In the genomic region with DNA sequence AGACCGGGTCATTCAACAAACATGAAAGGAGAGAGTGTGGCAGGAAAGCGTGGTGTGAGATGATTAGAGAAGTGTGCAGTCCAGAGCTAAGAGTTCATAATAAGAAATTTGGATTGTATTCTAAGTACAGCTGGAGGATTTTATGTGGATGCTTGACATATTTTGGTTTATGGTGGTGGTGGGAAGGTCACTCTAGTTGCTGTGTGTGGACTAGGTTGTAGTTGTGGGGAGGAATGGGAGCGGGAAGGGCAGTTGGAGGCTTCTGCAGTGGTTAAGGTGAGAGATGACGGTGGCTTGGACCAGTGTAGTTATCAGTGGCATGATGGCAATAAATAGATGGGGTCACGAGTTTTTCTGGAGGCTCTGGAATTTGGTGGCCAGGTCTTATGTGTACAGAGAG, we compare ENCODE assay signal across 32 cellular contexts. TPM values are rescaled to one million over a fixed set of nuclear protein-coding genes. Genes with fewer than 3 reads are reported as not detected.
"Had no signal": no experiment of that assay in that cellular context is flagged by ENCODE, and none has a peak within 500 bp of the region (broad histone marks: within the 10 kb centered on the region; RNA-seq: fewer than 3 reads in every experiment).

No MANE protein-coding gene starts in this region.

- ATAC-seq: activated CD8-positive, alpha-beta T cell treated with anti-CD3 and anti-CD28 coated beads for 36 hours; activated T-cell treated with anti-CD3 and anti-CD28 coated beads, Interleukin-2, amount 50 U/mL, for 72 hours; body of pancreas; Panc1; Right ventricle myocardium inferior; T-cell had no signal

- H3K9me3 ChIP-seq: adrenal gland, body of pancreas had no signal

- H3K27me3 ChIP-seq: adrenal gland, body of pancreas had no signal

- H3K36me3 ChIP-seq: adrenal gland had no signal

- H3K4me1 ChIP-seq: adrenal gland had no signal

- DNase-seq: activated CD4-positive, CD25-positive, alpha-beta regulatory T cell; activated CD8-positive, alpha-beta memory T cell treated with anti-CD3 and anti-CD28 coated beads, Interleukin-2, amount 50 U/mL, for 4 hours; activated CD8-positive, alpha-beta T cell treated with anti-CD3 and anti-CD28 coated beads for 36 hours; activated naive CD4-positive, alpha-beta T cell treated with anti-CD3 and anti-CD28 coated beads, Interleukin-2, amount 50 U/mL, for 16 hours; activated naive CD8-positive, alpha-beta T cell treated with anti-CD3 and anti-CD28 coated beads, Interleukin-2, amount 10 ng/mL, durations not matched to agents 7 days and 5 days; activated T-cell treated with anti-CD3 and anti-CD28 coated beads, Interleukin-2, amount 50 U/mL, for 72 hours; adrenal gland; anterior cingulate cortex; body of pancreas; central memory CD4-positive, alpha-beta T cell; MV-4-11; NCI-H1092 treated with DMSO at 0.1 percent for 48 hours; NCI-H1417 treated with DMSO at 0.1 percent for 48 hours; NCI-H1694; NCI-H2029; NCI-H2107; NCI-H2171 treated with DMSO at 0.1 percent for 48 hours; NCI-H226; NCI-H526; NCI-H82; RPMI8226; T-cell; T-helper 2 cell had no signal

- H3K4me3 ChIP-seq: adrenal gland, body of pancreas, SK-N-MC had no signal

- H3K27ac ChIP-seq: adrenal gland, SK-N-MC, VCaP had no signal

RNA-seq across cellular contexts. Expression of a gene that starts 45.7 kb away (rescaled TPM):
- total RNA-seq: activated CD8-positive, alpha-beta T cell treated with anti-CD3 and anti-CD28 coated beads for 36 hours; activated naive CD8-positive, alpha-beta T cell treated with anti-CD3 and anti-CD28 coated beads, Interleukin-2, amount 10 ng/mL, durations not matched to agents 7 days and 5 days; activated T-cell treated with anti-CD3 and anti-CD28 coated beads, Interleukin-2, amount 50 U/mL, for 72 hours; adrenal gland; body of pancreas; bronchial epithelial cell; chondrocyte; MCF 10A; NCI-H460; OCI-LY7; Right ventricle myocardium inferior; T-cell had no signal
- polyA plus RNA-seq: adrenal gland had no signal
